ENCODE assay signal across 9 cellular contexts in genomic region chr14:104866451-104867370, GRCh38. TPM values are rescaled to one million over a fixed set of nuclear protein-coding genes. Genes with fewer than 3 reads are reported as not detected.
DNase-seq lines count a peak whose midpoint lies in the region; ATAC-seq and TF ChIP-seq lines count a peak whose summit lies in the region.
"Had no signal": no experiment of that assay in that cellular context is flagged by ENCODE, and none has a peak within 500 bp of the region (broad histone marks: within the 10 kb centered on the region; RNA-seq: fewer than 3 reads in every experiment).

No MANE protein-coding gene starts in this region.

- H3K36me3 ChIP-seq in colonic mucosa (no peaks in the 10 kb centered on the region), mucosa of descending colon (ENCODE audit: low read depth) (no peaks in the 10 kb centered on the region)

- no peaks in the 10 kb centered on the region for H3K9me3 Mint-ChIP-seq in activated naive CD4-positive, alpha-beta T cell treated with anti-CD3 and anti-CD28 coated beads, Interleukin-2, amount 10 ng/mL, durations not matched to agents 7 days and 5 days
- H3K9me3 Mint-ChIP-seq in activated naive CD4-positive, alpha-beta T cell treated with anti-CD3 and anti-CD28 coated beads, Interleukin-2, amount 50 U/mL, for 72 hours = no peaks in the 10 kb centered on the region
- no peaks in the 10 kb centered on the region for H3K9me3 Mint-ChIP-seq in type B pancreatic cell
- H3K9me3 Mint-ChIP-seq: dendritic cell treated with granulocyte-macrophage colony-stimulating factor and Interleukin-4, amounts not matched to agents 40 ng/mL and 50 ng/mL, for 4 days had no signal

- peaks cover 13% of the 10 kb centered on the region for H3K4me1 Mint-ChIP-seq in activated naive CD4-positive, alpha-beta T cell treated with anti-CD3 and anti-CD28 coated beads, Interleukin-2, amount 10 ng/mL, durations not matched to agents 7 days and 5 days
- peaks cover 4% of the 10 kb centered on the region for H3K4me1 Mint-ChIP-seq in type B pancreatic cell (ENCODE audit: unreplicated experiment)

- H3K4me1 ChIP-seq in colonic mucosa (peaks cover 9% of the 10 kb centered on the region), mucosa of descending colon (ENCODE audit: low read depth) (peaks cover 17% of the 10 kb centered on the region)

- DNase-seq in activated naive CD4-positive, alpha-beta T cell treated with anti-CD3 and anti-CD28 coated beads, Interleukin-2, amount 10 ng/mL, durations not matched to agents 7 days and 5 days = no peak
- no peak for DNase-seq in activated naive CD4-positive, alpha-beta T cell treated with anti-CD3 and anti-CD28 coated beads, Interleukin-2, amount 50 U/mL, for 72 hours (ENCODE audit: low spot score in 2 of 2)
- DNase-seq in colonic mucosa (no peak), mucosa of descending colon (peak in 1 of 3 donors; percentile 30), type B pancreatic cell (ENCODE audit: extremely low spot score, unreplicated experiment) (no peak), DMS114 treated with DMSO at 0.1 percent for 48 hours (lab: John Stamatoyannopoulos, UW; ENCODE audit: unreplicated experiment) (no peak)

- peaks cover 26% of the 10 kb centered on the region for H3K27me3 Mint-ChIP-seq in activated naive CD4-positive, alpha-beta T cell treated with anti-CD3 and anti-CD28 coated beads, Interleukin-2, amount 10 ng/mL, durations not matched to agents 7 days and 5 days
- peaks cover 8% of the 10 kb centered on the region for H3K27me3 Mint-ChIP-seq in type B pancreatic cell

- H3K4me3 Mint-ChIP-seq in activated naive CD4-positive, alpha-beta T cell treated with anti-CD3 and anti-CD28 coated beads, Interleukin-2, amount 10 ng/mL, durations not matched to agents 7 days and 5 days = peak overlapping the region; percentile 65
- peak overlapping the region; percentile 84 for H3K4me3 Mint-ChIP-seq in type B pancreatic cell

- peak overlapping the region; percentile 74 for H3K27ac ChIP-seq in colonic mucosa

- CTCF ChIA-PET in activated naive CD4-positive, alpha-beta T cell treated with anti-CD3 and anti-CD28 coated beads, Interleukin-2, amount 10 ng/mL, durations not matched to agents 7 days and 5 days (lab: Charles Lee) = no interaction called here

- intact Hi-C loops in colonic mucosa (cut with DNase I) = loop anchor here (5.0 kb wide), 1 partner anchor 99 kb away; no protein-coding TSS in a partner anchor
- intact Hi-C loops in mucosa of descending colon (cut with DNase I, micrococcal nuclease) = no loop called here

- no peak for TF ChIP-seq CTCF in colonic mucosa (IDR thresholded peaks at IDR 0.05)
- TF ChIP-seq CTCF in mucosa of descending colon (IDR thresholded peaks at IDR 0.05) = no peak
- no peak for TF ChIP-seq CTCF in type B pancreatic cell (conservative IDR thresholded peaks at IDR 0.05)

- H3K36me3 Mint-ChIP-seq in activated naive CD4-positive, alpha-beta T cell treated with anti-CD3 and anti-CD28 coated beads, Interleukin-2, amount 10 ng/mL, durations not matched to agents 7 days and 5 days = no peaks in the 10 kb centered on the region
- no peaks in the 10 kb centered on the region for H3K36me3 Mint-ChIP-seq in activated naive CD4-positive, alpha-beta T cell treated with anti-CD3 and anti-CD28 coated beads, Interleukin-2, amount 50 U/mL, for 72 hours
- no peaks in the 10 kb centered on the region for H3K36me3 Mint-ChIP-seq in type B pancreatic cell

- peak overlapping the region; percentile 73 to 90 for H3K9ac ChIP-seq in colonic mucosa (ENCODE audit: low read depth in 2 of 2, low read length in 2 of 2)

- no peak for ATAC-seq in activated naive CD4-positive, alpha-beta T cell treated with anti-CD3 and anti-CD28 coated beads, Interleukin-2, amount 50 U/mL, for 72 hours
- ATAC-seq in mucosa of descending colon (no peak), HG03095 (IDR thresholded peaks at IDR 0.05; ENCODE audit: unreplicated experiment) (no peak), HG03571 (IDR thresholded peaks at IDR 0.05; ENCODE audit: unreplicated experiment) (no peak)

- H3K27ac Mint-ChIP-seq in activated naive CD4-positive, alpha-beta T cell treated with anti-CD3 and anti-CD28 coated beads, Interleukin-2, amount 10 ng/mL, durations not matched to agents 7 days and 5 days = peak overlapping the region; percentile 60
- H3K27ac Mint-ChIP-seq in activated naive CD4-positive, alpha-beta T cell treated with anti-CD3 and anti-CD28 coated beads, Interleukin-2, amount 50 U/mL, for 72 hours = no peak overlapping the region
- peak overlapping the region; percentile 43 for H3K27ac Mint-ChIP-seq in type B pancreatic cell
- H3K27ac Mint-ChIP-seq: dendritic cell treated with granulocyte-macrophage colony-stimulating factor and Interleukin-4, amounts not matched to agents 40 ng/mL and 50 ng/mL, for 4 days had no signal

- H3K4me3 ChIP-seq in colonic mucosa (peak overlapping the region; percentile 68), mucosa of descending colon (peak overlapping the region; percentile 61)

- H3K27me3 ChIP-seq in colonic mucosa = no peaks in the 10 kb centered on the region

- H3K9me3 ChIP-seq in colonic mucosa (no peaks in the 10 kb centered on the region), mucosa of descending colon (no peaks in the 10 kb centered on the region)

RNA-seq across cellular contexts. Expression of gene CEP170B, which starts 1.6 kb away (rescaled TPM):
- 1 to 10 TPM; 6.0 to 9.4 TPM for total RNA-seq in activated naive CD4-positive, alpha-beta T cell treated with anti-CD3 and anti-CD28 coated beads, Interleukin-2, amount 50 U/mL, for 72 hours
- total RNA-seq in colonic mucosa (100 to 1,000 TPM in 1 of 2 donors, 10 to 100 TPM in 1; 57.2 to 110 TPM), mucosa of descending colon (10 to 100 TPM; 66.8 to 89.9 (median 69.9) TPM), type B pancreatic cell (ENCODE audit: low replicate concordance) (26.5 and 51.5 TPM in 2 replicates)

RNA-seq across cellular contexts. Expression of gene PLD4, which starts 58.0 kb away (rescaled TPM):
- under 1 TPM in 1 of 2 donors, not detected in 1; 0.04 TPM for total RNA-seq in activated naive CD4-positive, alpha-beta T cell treated with anti-CD3 and anti-CD28 coated beads, Interleukin-2, amount 50 U/mL, for 72 hours
- total RNA-seq in colonic mucosa = 1 to 10 TPM in 1 of 2 donors, not detected in 1; 1.2 TPM
- total RNA-seq in mucosa of descending colon = 1 to 10 TPM in 1 of 3 donors, under 1 TPM in 2; 0.38 to 2.2 (median 0.39) TPM
- total RNA-seq in type B pancreatic cell (ENCODE audit: low replicate concordance) = 0.17 TPM in 2 replicates

Comparison
In these comparisons a context has a peak if more than half of its experiments do, and no peak if none do; other contexts are left out.
1. H3K27ac Mint-ChIP-seq: peak in activated naive CD4-positive, alpha-beta T cell treated with anti-CD3 and anti-CD28 coated beads, Interleukin-2, amount 10 ng/mL, durations not matched to agents 7 days and 5 days (single experiment) and type B pancreatic cell (single experiment); none in activated naive CD4-positive, alpha-beta T cell treated with anti-CD3 and anti-CD28 coated beads, Interleukin-2, amount 50 U/mL, for 72 hours (0 of 2).